1 cellular context compared by ENCODE assay signal in the genomic region with DNA sequence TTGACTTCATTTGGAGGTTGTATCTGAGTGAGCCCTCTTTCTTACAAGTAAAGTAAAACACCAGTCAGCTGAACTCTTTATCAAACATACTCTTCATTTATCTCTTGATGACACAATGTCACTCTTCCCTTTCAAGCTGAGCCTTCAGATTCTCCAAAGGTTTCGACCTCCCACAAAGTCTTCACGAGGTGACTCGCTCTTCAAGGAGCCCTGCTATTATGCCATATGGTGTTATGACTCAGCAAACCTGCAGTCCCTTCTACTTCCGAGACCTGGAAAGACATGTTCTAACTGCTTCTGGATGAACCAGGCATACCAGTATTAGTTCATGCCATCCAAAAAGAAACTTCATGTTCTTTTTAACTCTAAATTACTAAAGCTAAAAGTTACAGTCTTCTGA.
TF ChIP-seq lines count a peak whose summit lies in the region.

No MANE protein-coding gene starts in this region.

TF ChIP-seq in HCT116, 20 proteins besides CTCF, POLR2A, EP300 and RAD21 (continued from another document):
- TF ChIP-seq POLR2AphosphoS5 (IDR thresholded peaks at IDR 0.05; ENCODE audit: low read depth, low read length) = peak; percentile 47; the same call in 1 of the 2 replicates
- TF ChIP-seq REST (IDR thresholded peaks at IDR 0.05; ENCODE audit: low read depth) = no peak
- TF ChIP-seq YY1 (IDR thresholded peaks at IDR 0.05; ENCODE audit: extremely low read depth, insufficient replicate concordance, low read depth, low read length) = peak; percentile 15
- peak; percentile 61; the same call in 1 of the 2 replicates for TF ChIP-seq CEBPB (IDR thresholded peaks at IDR 0.05; ENCODE audit: low read depth)
